In the genomic region with DNA sequence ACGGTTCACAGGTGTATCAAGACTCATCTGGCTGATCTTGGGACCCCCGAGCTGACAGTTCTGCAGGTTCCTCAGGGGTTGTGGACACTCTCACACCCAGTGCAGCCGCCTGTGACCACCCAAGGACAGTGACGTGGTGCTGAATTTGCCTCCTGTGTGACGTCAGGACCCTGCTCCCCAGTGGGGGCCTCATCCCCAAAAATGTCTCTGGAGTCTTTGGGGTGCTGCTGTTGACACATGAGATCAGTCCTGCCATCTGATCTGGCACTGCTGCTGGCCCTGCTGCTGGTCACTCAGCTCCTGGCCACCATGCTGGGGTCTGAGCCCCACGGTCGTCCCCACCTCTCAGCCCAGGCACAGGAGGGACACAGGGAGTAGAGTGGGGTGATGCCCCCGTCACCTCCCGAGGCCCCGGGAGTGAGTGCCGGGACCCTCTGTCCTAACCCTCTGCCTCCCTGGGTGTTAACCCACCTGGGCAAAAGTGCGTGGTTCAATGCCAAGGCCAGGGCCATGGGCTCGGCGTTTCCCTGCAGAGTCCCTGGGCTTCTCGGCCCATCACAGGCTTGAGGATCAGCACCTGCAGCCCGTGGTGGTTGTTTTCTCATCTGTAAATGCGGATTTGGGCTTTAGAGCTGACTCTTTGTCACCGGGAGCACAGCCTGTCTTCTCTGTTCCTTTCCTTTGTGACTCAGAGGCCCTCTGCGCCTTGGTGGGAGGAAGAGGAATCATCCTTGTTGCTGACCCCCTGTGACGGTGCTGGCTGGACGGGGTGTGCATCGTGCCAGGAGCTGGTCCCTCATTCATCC, we compare ENCODE assay signal across 7 cellular contexts.
DNase-seq lines count a peak whose midpoint lies in the region; ATAC-seq, FAIRE-seq and TF ChIP-seq lines count a peak whose summit lies in the region.
"Not testable (repeated sequence)": the region's sequence is repeated elsewhere in the genome, so short reads cannot be mapped to it uniquely, and the experiment has no call there.

No MANE protein-coding gene starts in this region.

- peak overlapping the region; percentile 65 for H3K14ac ChIP-seq in neuronal stem cell (ENCODE audit: low read length)

- DNase-seq in Panc1 (ENCODE audit: low read depth, low spot score); bronchial epithelial cell (ENCODE audit: low read depth); neuronal stem cell (ENCODE audit: low spot score): not testable (repeated sequence)
- peak; percentile 13 for DNase-seq in activated effector memory CD4-positive, alpha-beta T cell treated with anti-CD3 and anti-CD28 coated beads, Interleukin-2, amount 50 U/mL, for 16 hours
- DNase-seq in endodermal cell (peak; percentile 43), islet precursor cell (peak; percentile 42)

- not testable (repeated sequence) for H3K23ac ChIP-seq in neuronal stem cell (ENCODE audit: low read depth, low read length, poor library complexity)

- not testable (repeated sequence) for H3K9me3 Mint-ChIP-seq in endodermal cell; stimulated activated memory B cell treated with anti-CD40 and anti-IgM and Interleukin-4, amounts not matched to agents 10 μg/mL and 1 μg/mL and 100 μg/mL, for 72 hours

- H3K9ac ChIP-seq in endodermal cell (ENCODE audit: extremely low read depth, low read length, poor library complexity, severe bottlenecking); neuronal stem cell (ENCODE audit: low read depth, low read length, poor library complexity): not testable (repeated sequence)

- not testable (repeated sequence) for H4K91ac ChIP-seq in neuronal stem cell (ENCODE audit: low read depth, low read length, poor library complexity)

- not testable (repeated sequence) for H3K27me3 Mint-ChIP-seq in endodermal cell (ENCODE audit: insufficient read depth)
- peaks cover 24% of the 10 kb centered on the region for H3K27me3 Mint-ChIP-seq in stimulated activated memory B cell treated with anti-CD40 and anti-IgM and Interleukin-4, amounts not matched to agents 10 μg/mL and 1 μg/mL and 100 μg/mL, for 72 hours

- WGBS in endodermal cell (ENCODE audit: insufficient coverage in 1 of 2, insufficient read length in 1 of 2), 2 experiments, result 77 to 93% methylated on average over 3 to 14 of the region's 22 CpGs
- WGBS in neuronal stem cell (ENCODE audit: extremely low coverage in 2 of 2, insufficient read length in 2 of 2, insufficient replicate concordance in 1 of 2), 2 donors, result no CpG with 5 or more reads among the region's 22 CpGs

- H4K8ac ChIP-seq in neuronal stem cell (ENCODE audit: low read depth, low read length), result not testable (repeated sequence)

- not testable (repeated sequence) for H3K36me3 Mint-ChIP-seq in endodermal cell (ENCODE audit: low read depth); stimulated activated memory B cell treated with anti-CD40 and anti-IgM and Interleukin-4, amounts not matched to agents 10 μg/mL and 1 μg/mL and 100 μg/mL, for 72 hours

- TF ChIP-seq CTCF in Panc1 (IDR thresholded peaks at IDR 0.05); bronchial epithelial cell (IDR thresholded peaks at IDR 0.05; ENCODE audit: insufficient read depth, low read length, severe bottlenecking); endodermal cell (conservative IDR thresholded peaks at IDR 0.05): not testable (repeated sequence)

- not testable (repeated sequence) for H3K36me3 ChIP-seq in Panc1 (ENCODE audit: control insufficient read depth, insufficient read depth, low read length); bronchial epithelial cell (ENCODE audit: control insufficient read depth, insufficient read depth, low read length); endodermal cell (ENCODE audit: control insufficient read depth, insufficient read depth, low read length); neuronal stem cell (replicated peaks in 1 of 2; ENCODE audit: control insufficient read depth in 2 of 2, insufficient read depth in 2 of 2, low read length in 2 of 2)

- not testable (repeated sequence) for H2BK15ac ChIP-seq in neuronal stem cell (ENCODE audit: low read length)

- not testable (repeated sequence) for H3K4me1 ChIP-seq in Panc1 (ENCODE audit: control insufficient read depth, insufficient read depth, low read length); endodermal cell (ENCODE audit: control insufficient read depth, insufficient read depth, low read length)
- H3K4me1 ChIP-seq in neuronal stem cell (ENCODE audit: control insufficient read depth in 2 of 2, insufficient read depth in 1 of 2, low read depth in 1 of 2, low read length in 2 of 2), result peaks cover 5 to 29% of the 10 kb centered on the region in 2 donors

- not testable (repeated sequence) for H3K4me3 ChIP-seq in Panc1 (ENCODE audit: low read depth in 2 of 2, low read length in 2 of 2); bronchial epithelial cell (ENCODE audit: low read depth, low read length); endodermal cell (ENCODE audit: low read length); neuronal stem cell (ENCODE audit: low read length in 2 of 2)

- H3K9me3 ChIP-seq in Panc1 (ENCODE audit: control insufficient read depth, insufficient read depth, low read depth, low read length); endodermal cell (ENCODE audit: control insufficient read depth, low read length); neuronal stem cell (replicated peaks in 1 of 2; ENCODE audit: control insufficient read depth in 2 of 2, insufficient read depth in 1 of 2, low read depth in 1 of 2, low read length in 2 of 2): not testable (repeated sequence)

- not testable (repeated sequence) for H3K27me3 ChIP-seq in Panc1 (ENCODE audit: control insufficient read depth, insufficient read depth, low read length); bronchial epithelial cell (ENCODE audit: control insufficient read depth, insufficient read depth, low read length); endodermal cell (ENCODE audit: control insufficient read depth, insufficient read depth, low read length, poor library complexity, severe bottlenecking); neuronal stem cell (ENCODE audit: control insufficient read depth in 3 of 3, insufficient read depth in 3 of 3, low read depth in 1 of 3, low read length in 3 of 3)

- 0 out of 2 replicates have a peak, but pooled peaks have one; percentile 26 for ATAC-seq in Panc1
- peak; percentile 25 for ATAC-seq in stimulated activated memory B cell treated with anti-CD40 and anti-IgM and Interleukin-4, amounts not matched to agents 10 μg/mL and 1 μg/mL and 100 μg/mL, for 72 hours

- H3K4me2 ChIP-seq in neuronal stem cell (ENCODE audit: insufficient read depth, low read length, poor library complexity, severe bottlenecking), result not testable (repeated sequence)

- in situ Hi-C loops in Panc1 (cut with HindIII; ENCODE audit: low pct_unique_long_range_greater_than_20kb, low sequenced_read_pairs), result not testable (repeated sequence)

- CTCF ChIA-PET in Panc1 (lab: Charles Lee), result not testable (repeated sequence)

- POLR2A ChIA-PET in Panc1 (lab: Charles Lee), result not testable (repeated sequence)

- peak overlapping the region; percentile 44 for H2BK5ac ChIP-seq in neuronal stem cell (ENCODE audit: low read length)

- not testable (repeated sequence) for H2AK5ac ChIP-seq in neuronal stem cell (ENCODE audit: low read depth, low read length)

- not testable (repeated sequence) for H3K79me1 ChIP-seq in neuronal stem cell (ENCODE audit: low read depth, low read length)

- H3K27ac Mint-ChIP-seq in endodermal cell; stimulated activated memory B cell treated with anti-CD40 and anti-IgM and Interleukin-4, amounts not matched to agents 10 μg/mL and 1 μg/mL and 100 μg/mL, for 72 hours: not testable (repeated sequence)

- H3K27ac ChIP-seq in Panc1 (ENCODE audit: low read length); endodermal cell (ENCODE audit: low read depth, low read length); neuronal stem cell (replicated peaks; ENCODE audit: low read length): not testable (repeated sequence)

- H3K18ac ChIP-seq in neuronal stem cell (ENCODE audit: low read length), result not testable (repeated sequence)

- not testable (repeated sequence) for H2BK12ac ChIP-seq in neuronal stem cell (ENCODE audit: low read length)

- BruUV-seq in Panc1 (replicated peaks; lab: Mats Ljungman, UMichigan), result not testable (repeated sequence)

- peaks cover 12% of the 10 kb centered on the region for H3K4me1 Mint-ChIP-seq in endodermal cell
- not testable (repeated sequence) for H3K4me1 Mint-ChIP-seq in stimulated activated memory B cell treated with anti-CD40 and anti-IgM and Interleukin-4, amounts not matched to agents 10 μg/mL and 1 μg/mL and 100 μg/mL, for 72 hours

- not testable (repeated sequence) for H2AFZ ChIP-seq in neuronal stem cell (ENCODE audit: low read length)

- peak; percentile 72 for FAIRE-seq in bronchial epithelial cell (lab: Jason Lieb, UNC)

- not testable (repeated sequence) for H3K4ac ChIP-seq in neuronal stem cell (ENCODE audit: low read length)

- H3K4me3 Mint-ChIP-seq in endodermal cell; stimulated activated memory B cell treated with anti-CD40 and anti-IgM and Interleukin-4, amounts not matched to agents 10 μg/mL and 1 μg/mL and 100 μg/mL, for 72 hours: not testable (repeated sequence)

- not testable (repeated sequence) for H2BK120ac ChIP-seq in neuronal stem cell (ENCODE audit: low read depth, low read length)

- intact Hi-C loops in Panc1 (cut with micrococcal nuclease; ENCODE audit: unreplicated experiment), result not testable (repeated sequence)
